In the genomic region with DNA sequence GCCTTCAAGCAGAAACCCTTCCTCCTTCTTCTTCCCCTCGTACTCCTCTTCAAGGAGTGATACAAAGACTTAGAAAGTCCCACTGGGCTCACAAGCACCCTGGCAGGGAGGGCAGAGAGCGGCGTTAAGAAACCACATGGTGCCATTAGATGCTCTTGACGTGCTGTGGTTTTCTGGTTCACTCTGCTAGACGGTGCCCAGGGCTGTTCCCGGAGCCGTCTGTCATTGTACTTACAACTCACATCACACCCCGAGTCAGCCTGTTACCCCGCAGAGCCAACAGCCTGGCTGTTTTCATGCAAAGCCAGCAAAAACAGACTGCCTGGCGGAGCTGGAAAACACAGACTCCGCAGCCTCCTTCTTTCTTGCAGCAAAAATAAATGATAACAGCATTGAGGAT, we compare ENCODE assay signal across 20 cellular contexts.
DNase-seq lines count a peak whose midpoint lies in the region; ATAC-seq and TF ChIP-seq lines count a peak whose summit lies in the region.
"Had no signal": no experiment of that assay in that cellular context is flagged by ENCODE, and none has a peak within 500 bp of the region (broad histone marks: within the 10 kb centered on the region; RNA-seq: fewer than 3 reads in every experiment).

No MANE protein-coding gene starts in this region.

- H3K36me3 ChIP-seq in GM23248 (ENCODE audit: low read depth) (no peaks in the 10 kb centered on the region), RWPE2 (ENCODE audit: low read depth) (no peaks in the 10 kb centered on the region), hepatocyte (replicated peaks; ENCODE audit: insufficient read depth, low read depth) (no peaks in the 10 kb centered on the region), H7 (replicated peaks; ENCODE audit: control insufficient read depth, insufficient read depth, low read length) (no peaks in the 10 kb centered on the region)
- H3K36me3 ChIP-seq: ovary, sigmoid colon, thyroid gland had no signal

- H3K79me2 ChIP-seq in GM23248 (ENCODE audit: insufficient read depth) (no peaks in the 10 kb centered on the region), hepatocyte (no peaks in the 10 kb centered on the region)

- peak; percentile 65 for DNase-seq in A172 (ENCODE audit: low spot score)
- DNase-seq in GM23248: peak; percentile 78
- no peak for DNase-seq in RWPE2 (ENCODE audit: low spot score)
- DNase-seq in hepatocyte (ENCODE audit: low spot score): peak; percentile 30
- no peak for DNase-seq in H7
- DNase-seq in GDM1 (lab: John Stamatoyannopoulos, UW): no peak
- no peak for DNase-seq in hypothalamus (lab: John Stamatoyannopoulos, UW)
- DNase-seq: activated CD8-positive, alpha-beta T cell treated with anti-CD3 and anti-CD28 coated beads for 36 hours; CD8-positive, alpha-beta memory T cell; central memory CD4-positive, alpha-beta T cell; left cardiac atrium; MM.1S; NCI-H2029; NCI-H510A treated with DMSO at 0.1 percent for 48 hours; OCI-M1; ovary; sigmoid colon; thyroid gland had no signal

- H4K20me1 ChIP-seq in GM23248 (ENCODE audit: insufficient read depth): no peaks in the 10 kb centered on the region
- no peaks in the 10 kb centered on the region for H4K20me1 ChIP-seq in hepatocyte (ENCODE audit: insufficient read depth, poor library complexity, severe bottlenecking)

- H3K4me1 ChIP-seq in GM23248 (ENCODE audit: insufficient read depth) (peaks cover 70% of the 10 kb centered on the region), RWPE2 (ENCODE audit: insufficient read depth, poor library complexity, severe bottlenecking) (peaks cover 44% of the 10 kb centered on the region), hepatocyte (ENCODE audit: insufficient read depth) (peaks cover 17% of the 10 kb centered on the region)
- H3K4me1 ChIP-seq: thyroid gland had no signal

- H3K9me3 ChIP-seq in GM23248 (ENCODE audit: low read depth) (no peaks in the 10 kb centered on the region), RWPE2 (ENCODE audit: severe bottlenecking) (no peaks in the 10 kb centered on the region), hepatocyte (ENCODE audit: low read depth) (no peaks in the 10 kb centered on the region)
- H3K9me3 ChIP-seq: ovary, sigmoid colon, thyroid gland had no signal

- H2AFZ ChIP-seq in GM23248 (0 out of 2 replicates have a peak overlapping the region, but pooled peaks have one; percentile 6), hepatocyte (no peak overlapping the region)

- 19 to 24% methylated on average over 11 of the region's 11 CpGs for WGBS in GM23248 (ENCODE audit: low coverage in 1 of 2, low lambda C conversion rate in 2 of 2, missing lambda C conversion rate in 2 of 2), 2 experiments
- WGBS in hepatocyte (ENCODE audit: low lambda C conversion rate, missing lambda C conversion rate): 43% methylated on average over 11 of the region's 11 CpGs

- ATAC-seq in RWPE2 (ENCODE audit: low read depth): no peak
- no peak for ATAC-seq in HG02884 (IDR thresholded peaks at IDR 0.05; ENCODE audit: unreplicated experiment)
- ATAC-seq: activated CD8-positive, alpha-beta T cell treated with anti-CD3 and anti-CD28 coated beads for 36 hours; left cardiac atrium had no signal

- H3K9ac ChIP-seq in GM23248: peak overlapping the region; percentile 51

- H3F3A ChIP-seq in GM23248 (ENCODE audit: insufficient read depth): peaks cover 68% of the 10 kb centered on the region

- H3K9me2 ChIP-seq in GM23248 (ENCODE audit: insufficient read depth): no peaks in the 10 kb centered on the region
- no peaks in the 10 kb centered on the region for H3K9me2 ChIP-seq in hepatocyte (replicated peaks; ENCODE audit: insufficient read depth)

- H3K4me3 ChIP-seq in GM23248 (no peak overlapping the region), RWPE2 (ENCODE audit: severe bottlenecking) (no peak overlapping the region), hepatocyte (no peak overlapping the region), H7 (ENCODE audit: insufficient read depth, low read depth, low read length) (no peak overlapping the region)
- H3K4me3 ChIP-seq: ovary, sigmoid colon, thyroid gland had no signal

- in situ Hi-C loops in GM23248 (cut with MboI): no loop called here

- peak overlapping the region; percentile 80 for H3K27ac ChIP-seq in GM23248
- H3K27ac ChIP-seq in RWPE2 (ENCODE audit: poor library complexity, severe bottlenecking): peak overlapping the region; percentile 62
- peak overlapping the region; percentile 67 for H3K27ac ChIP-seq in hepatocyte
- H3K27ac ChIP-seq: 22Rv1, ovary, sigmoid colon, thyroid gland had no signal

- H3K4me2 ChIP-seq in GM23248 (ENCODE audit: unreplicated experiment): peak overlapping the region; percentile 19
- peak overlapping the region; percentile 46 for H3K4me2 ChIP-seq in hepatocyte

- H3K27me3 ChIP-seq in GM23248 (replicated peaks; ENCODE audit: insufficient read depth) (no peaks in the 10 kb centered on the region), RWPE2 (ENCODE audit: insufficient read depth, poor library complexity, severe bottlenecking) (no peaks in the 10 kb centered on the region), hepatocyte (no peaks in the 10 kb centered on the region), H7 (ENCODE audit: control insufficient read depth, insufficient read depth, low read length) (no peaks in the 10 kb centered on the region)
- H3K27me3 ChIP-seq: ovary, sigmoid colon, thyroid gland had no signal

- TF ChIP-seq CTCF in RWPE2 (IDR thresholded peaks at IDR 0.05; ENCODE audit: poor library complexity, severe bottlenecking) (no peak), hepatocyte (IDR thresholded peaks at IDR 0.05; ENCODE audit: poor library complexity) (no peak)

Comparison
In these comparisons a context has a peak if more than half of its experiments do, and no peak if none do; other contexts are left out.
1. DNase-seq: peak in A172 (single experiment), GM23248 (single experiment) and hepatocyte (single experiment); none in RWPE2 (single experiment), H7 (single experiment), GDM1 (single experiment) and hypothalamus (0 of 51).
2. Peak in every context shown above with its lines, with median percentiles within 50 percentile points of each other: H3K27ac ChIP-seq.